ENCODE assay signal across 8 cellular contexts in the genomic region with DNA sequence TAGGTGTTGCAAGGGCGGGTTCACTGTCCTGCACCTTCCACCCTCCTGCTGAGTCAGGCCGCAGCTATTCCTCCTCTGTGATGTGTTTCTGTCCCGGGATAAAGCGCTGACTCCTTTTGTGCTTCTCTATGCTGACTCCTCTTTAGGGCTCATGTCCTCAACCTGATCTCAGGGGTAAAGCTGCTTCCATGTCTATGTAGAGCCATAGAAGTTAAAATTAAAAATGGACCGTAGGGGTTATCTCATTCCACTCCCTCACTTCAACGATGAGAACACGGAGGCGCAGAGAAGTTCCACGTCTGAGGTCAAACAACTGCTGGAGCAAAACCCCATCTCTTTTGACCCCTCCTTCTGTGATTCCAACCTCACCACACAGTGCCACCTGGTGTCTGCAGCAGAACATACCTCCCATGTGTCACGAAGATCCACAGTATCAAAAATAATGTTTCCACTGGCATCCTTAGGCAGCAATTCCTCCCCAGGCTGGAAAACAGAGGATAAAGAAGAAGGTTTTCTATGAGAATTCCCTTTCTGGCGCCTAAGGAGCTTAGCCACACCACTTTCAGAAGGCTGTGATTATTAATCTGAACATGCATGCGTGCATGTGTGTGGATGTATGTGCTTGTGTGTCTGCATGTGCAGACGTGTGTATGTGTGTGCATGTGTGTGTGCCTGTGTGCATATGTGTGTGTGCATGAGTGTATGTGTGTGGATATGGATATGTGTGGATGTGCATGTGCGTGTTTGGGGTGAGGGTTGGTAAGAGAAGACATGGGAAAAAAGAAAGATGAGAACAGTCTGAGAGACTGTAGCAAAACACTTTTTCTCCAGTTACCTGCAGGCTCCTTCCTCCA.
DNase-seq lines count a peak whose midpoint lies in the region; ATAC-seq, FAIRE-seq and TF ChIP-seq lines count a peak whose summit lies in the region.

No MANE protein-coding gene starts in this region.

- H2AFZ ChIP-seq in endothelial cell of umbilical vein (ENCODE audit: low read depth, low read length): no peak overlapping the region

- no peak for FAIRE-seq in endothelial cell of umbilical vein (lab: Jason Lieb, UNC)

- H3K4me3 ChIP-seq in endothelial cell of umbilical vein (replicated peaks in 1 of 3; ENCODE audit: insufficient read depth in 1 of 3, low read depth in 1 of 3, low read length in 3 of 3): no peak overlapping the region

- peak; percentile 47 to 63 for TF ChIP-seq CTCF in endothelial cell of umbilical vein (IDR thresholded peaks at IDR 0.05; ENCODE audit: extremely low read depth in 1 of 2, insufficient read depth in 1 of 2, low read depth in 1 of 2, low read length in 2 of 2)

- H3K36me3 Mint-ChIP-seq in activated CD4-positive, alpha-beta T cell treated with anti-CD3 and anti-CD28 coated beads, Interleukin-2, amount 10 ng/mL, durations not matched to agents 7 days and 5 days (ENCODE audit: low read depth): peaks cover 16% of the 10 kb centered on the region
- no peaks in the 10 kb centered on the region for H3K36me3 Mint-ChIP-seq in naive B cell

- CTCF ChIA-PET in activated CD4-positive, alpha-beta T cell treated with anti-CD3 and anti-CD28 coated beads, Interleukin-2, amount 10 ng/mL, durations not matched to agents 7 days and 5 days (lab: Charles Lee): interaction anchor here (0.6 to 4.1 kb wide), 6 partner anchors 9 to 1189 kb away, joined by 3 to 17 read pairs (median 6); no protein-coding TSS in a partner anchor
- CTCF ChIA-PET in endothelial cell of umbilical vein (lab: Charles Lee): interaction anchor here (1.0 to 2.5 kb wide), 6 partner anchors 12 to 469 kb away, joined by 3 to 21 read pairs (median 5); no protein-coding TSS in a partner anchor

- no peaks in the 10 kb centered on the region for H3K9me3 Mint-ChIP-seq in activated CD4-positive, alpha-beta T cell treated with anti-CD3 and anti-CD28 coated beads, Interleukin-2, amount 10 ng/mL, durations not matched to agents 7 days and 5 days
- no peaks in the 10 kb centered on the region for H3K9me3 Mint-ChIP-seq in naive B cell

- no peak overlapping the region for H3K4me3 Mint-ChIP-seq in activated CD4-positive, alpha-beta T cell treated with anti-CD3 and anti-CD28 coated beads, Interleukin-2, amount 10 ng/mL, durations not matched to agents 7 days and 5 days
- no peak overlapping the region for H3K4me3 Mint-ChIP-seq in naive B cell

- no peaks in the 10 kb centered on the region for H3K36me3 ChIP-seq in endothelial cell of umbilical vein (ENCODE audit: control insufficient read depth in 2 of 2, extremely low read depth in 1 of 2, insufficient read depth in 2 of 2, low read length in 2 of 2)

- dilution Hi-C loops in endothelial cell of umbilical vein (cut with MboI; ENCODE audit: extremely low pct_ligation_motif_present, low sequenced_read_pairs): no loop called here

- no TSS peak for BruUV-seq in endothelial cell of umbilical vein (replicated peaks; lab: Mats Ljungman, UMichigan)

- peak; percentile 63 for ATAC-seq in HG02763 (IDR thresholded peaks at IDR 0.05; ENCODE audit: unreplicated experiment)
- ATAC-seq in naive B cell (ENCODE audit: low read depth in 2 of 2): peak; percentile 42 to 44

- peaks cover 14% of the 10 kb centered on the region for H3K27me3 Mint-ChIP-seq in activated CD4-positive, alpha-beta T cell treated with anti-CD3 and anti-CD28 coated beads, Interleukin-2, amount 10 ng/mL, durations not matched to agents 7 days and 5 days
- peaks cover 17 to 42% (median 26%) of the 10 kb centered on the region in 3 donors for H3K27me3 Mint-ChIP-seq in naive B cell

- no peaks in the 10 kb centered on the region for H3K27me3 ChIP-seq in endothelial cell of umbilical vein (ENCODE audit: control insufficient read depth in 2 of 2, insufficient read depth in 2 of 2, low read length in 2 of 2)

- peak overlapping the region; percentile 84 for H3K27ac Mint-ChIP-seq in activated CD4-positive, alpha-beta T cell treated with anti-CD3 and anti-CD28 coated beads, Interleukin-2, amount 10 ng/mL, durations not matched to agents 7 days and 5 days
- H3K27ac Mint-ChIP-seq in naive B cell: no peak overlapping the region

- H3K79me2 ChIP-seq in endothelial cell of umbilical vein (ENCODE audit: control insufficient read depth, insufficient read depth, low read length): no peaks in the 10 kb centered on the region

- peak; percentile 6 for DNase-seq in NCI-H2227 (lab: John Stamatoyannopoulos, UW; ENCODE audit: unreplicated experiment)
- no peak for DNase-seq in NCI-H2227 treated with DMSO at 0.1 percent for 48 hours (lab: John Stamatoyannopoulos, UW)
- DNase-seq in NCI-H2107 treated with DMSO at 0.1 percent for 48 hours (lab: John Stamatoyannopoulos, UW; ENCODE audit: unreplicated experiment): peak; percentile 35
- DNase-seq in activated CD4-positive, alpha-beta T cell treated with anti-CD3 and anti-CD28 coated beads, Interleukin-2, amount 10 ng/mL, durations not matched to agents 7 days and 5 days: peak; percentile 72
- peak; percentile 46 for DNase-seq in endothelial cell of umbilical vein (ENCODE audit: low read depth, low spot score)
- peak; percentile 1 for DNase-seq in naive B cell
- DNase-seq in ureter (ENCODE audit: low spot score): peak; percentile 64

- no peaks in the 10 kb centered on the region for H3K9me3 ChIP-seq in endothelial cell of umbilical vein (replicated peaks; ENCODE audit: control insufficient read depth, insufficient read depth, low read length)

- TF ChIP-seq POLR2A in endothelial cell of umbilical vein (IDR thresholded peaks at IDR 0.05; ENCODE audit: low read depth, low read length): no peak

- no peaks in the 10 kb centered on the region for H3K9me1 ChIP-seq in endothelial cell of umbilical vein (replicated peaks; ENCODE audit: control insufficient read depth, extremely low read depth, insufficient read depth, low read length)

- peak overlapping the region; percentile 71 for H3K27ac ChIP-seq in endothelial cell of umbilical vein (ENCODE audit: insufficient read depth, low read depth, low read length)

- H3K4me1 Mint-ChIP-seq in activated CD4-positive, alpha-beta T cell treated with anti-CD3 and anti-CD28 coated beads, Interleukin-2, amount 10 ng/mL, durations not matched to agents 7 days and 5 days: peaks cover 36% of the 10 kb centered on the region
- H3K4me1 Mint-ChIP-seq in naive B cell: no peaks in the 10 kb centered on the region

- H3K4me1 ChIP-seq in endothelial cell of umbilical vein (ENCODE audit: control insufficient read depth, extremely low read depth, insufficient read depth, low read length): peaks cover 14% of the 10 kb centered on the region

- no peaks in the 10 kb centered on the region for H4K20me1 ChIP-seq in endothelial cell of umbilical vein (replicated peaks; ENCODE audit: control insufficient read depth, extremely low read depth, insufficient read depth, low read length)

- no peak overlapping the region for H3K9ac ChIP-seq in endothelial cell of umbilical vein (replicated peaks; ENCODE audit: extremely low read depth, insufficient read depth, low read length)

- no peak overlapping the region for H3K4me2 ChIP-seq in endothelial cell of umbilical vein (ENCODE audit: insufficient read depth, low read length)

- POLR2A ChIA-PET in activated CD4-positive, alpha-beta T cell treated with anti-CD3 and anti-CD28 coated beads, Interleukin-2, amount 10 ng/mL, durations not matched to agents 7 days and 5 days (lab: Charles Lee): no interaction called here
- POLR2A ChIA-PET in endothelial cell of umbilical vein (lab: Charles Lee): no interaction called here

- intact Hi-C loops in endothelial cell of umbilical vein (cut with micrococcal nuclease): loop anchor here (1.0 to 5.0 kb wide), 2 partner anchors 191 to 434 kb away; a partner anchor contains a TSS

TF ChIP-seq in endothelial cell of umbilical vein, 7 proteins besides CTCF, POLR2A, EP300 and RAD21:
- TF ChIP-seq JUN (IDR thresholded peaks at IDR 0.05; ENCODE audit: borderline replicate concordance, insufficient read depth, insufficient read length, low read depth) (no peak), MYC (IDR thresholded peaks at IDR 0.05; ENCODE audit: low read depth, low read length) (no peak), FOS (IDR thresholded peaks at IDR 0.05; ENCODE audit: borderline replicate concordance, insufficient read depth, low read length) (no peak), EZH2 (IDR thresholded peaks at IDR 0.05; ENCODE audit: borderline replicate concordance, low read depth, low read length, severe bottlenecking) (no peak)
